12 cellular contexts compared by ENCODE assay signal in genomic region chr7:96388166-96388565, GRCh38.
DNase-seq lines count a peak whose midpoint lies in the region; ATAC-seq, FAIRE-seq and TF ChIP-seq lines count a peak whose summit lies in the region.
"Had no signal": no experiment of that assay in that cellular context is flagged by ENCODE, and none has a peak within 500 bp of the region (broad histone marks: within the 10 kb centered on the region; RNA-seq: fewer than 3 reads in every experiment).

No MANE protein-coding gene starts in this region.

- TF ChIP-seq POLR2A in gastrocnemius medialis (IDR thresholded peaks at IDR 0.05) (no peak), thyroid gland (IDR thresholded peaks at IDR 0.05) (no peak)

- ATAC-seq in gastrocnemius medialis (no peak), left lobe of liver (no peak), T-helper 17 cell (no peak), GM21423 (IDR thresholded peaks at IDR 0.05; ENCODE audit: unreplicated experiment) (no peak)
- ATAC-seq: naive thymus-derived CD8-positive, alpha-beta T cell had no signal

- H3K4me1 Mint-ChIP-seq in T-helper 17 cell, result peaks cover 5% of the 10 kb centered on the region
- H3K4me1 Mint-ChIP-seq: naive thymus-derived CD8-positive, alpha-beta T cell had no signal

- peak; percentile 11 for DNase-seq in GM03348 (ENCODE audit: low spot score)
- peak; percentile 91 for DNase-seq in RCC 7860 (ENCODE audit: low spot score)
- DNase-seq in fibroblast of gingiva (ENCODE audit: low read depth), result peak; percentile 54
- DNase-seq in gastrocnemius medialis, result no peak
- no peak for DNase-seq in left lobe of liver (ENCODE audit: low spot score)
- DNase-seq in T-helper 17 cell, result no peak
- DNase-seq in thyroid gland, result no peak
- DNase-seq: activated T-cell treated with anti-CD3 and anti-CD28 coated beads, Interleukin-2, amount 50 U/mL, for 48 hours; naive thymus-derived CD8-positive, alpha-beta T cell; testis had no signal

- intact Hi-C loops in gastrocnemius medialis (cut with DNase I; ENCODE audit: low total_unique reads) (no loop called here), thyroid gland (cut with DNase I) (no loop called here)

- H3K4me1 ChIP-seq in gastrocnemius medialis (no peaks in the 10 kb centered on the region), thyroid gland (peaks cover 0 to 6% of the 10 kb centered on the region in 2 donors)

- TF ChIP-seq CTCF in gastrocnemius medialis (IDR thresholded peaks at IDR 0.05 in 4 of 5, conservative IDR thresholded peaks at IDR 0.05 in 1 of 5), result no peak
- no peak for TF ChIP-seq CTCF in thyroid gland (IDR thresholded peaks at IDR 0.05)

- H3K36me3 Mint-ChIP-seq in T-helper 17 cell (ENCODE audit: low read depth), result no peaks in the 10 kb centered on the region
- H3K36me3 Mint-ChIP-seq: naive thymus-derived CD8-positive, alpha-beta T cell had no signal

- H3K4me3 Mint-ChIP-seq in T-helper 17 cell, result no peak overlapping the region
- H3K4me3 Mint-ChIP-seq: naive thymus-derived CD8-positive, alpha-beta T cell had no signal

- H3K9me3 ChIP-seq in gastrocnemius medialis, result no peaks in the 10 kb centered on the region
- H3K9me3 ChIP-seq in T-helper 17 cell (ENCODE audit: control insufficient read depth, low read length, poor library complexity, severe bottlenecking), result no peaks in the 10 kb centered on the region
- no peaks in the 10 kb centered on the region for H3K9me3 ChIP-seq in thyroid gland
- H3K9me3 ChIP-seq: testis had no signal

- no peak overlapping the region for H3K4me3 ChIP-seq in gastrocnemius medialis
- no peak overlapping the region for H3K4me3 ChIP-seq in thyroid gland (replicated peaks in 1 of 3)
- H3K4me3 ChIP-seq: cardiac muscle cell, testis had no signal

- no peak overlapping the region for H3K27ac Mint-ChIP-seq in T-helper 17 cell
- H3K27ac Mint-ChIP-seq: naive thymus-derived CD8-positive, alpha-beta T cell had no signal

- FAIRE-seq in RCC 7860 (lab: Jason Lieb, UNC), result no peak

- no peaks in the 10 kb centered on the region for H3K36me3 ChIP-seq in gastrocnemius medialis
- H3K36me3 ChIP-seq in thyroid gland, result no peaks in the 10 kb centered on the region
- H3K36me3 ChIP-seq: cardiac muscle cell had no signal

- 38 to 46% methylated on average over 2 of the region's 2 CpGs for WGBS in thyroid gland, 2 donors

- H3K27me3 ChIP-seq in gastrocnemius medialis, result no peaks in the 10 kb centered on the region
- no peaks in the 10 kb centered on the region for H3K27me3 ChIP-seq in thyroid gland
- H3K27me3 ChIP-seq: cardiac muscle cell, testis had no signal

- H3K27me3 Mint-ChIP-seq in T-helper 17 cell, result peaks cover 8% of the 10 kb centered on the region

- peak overlapping the region; percentile 44 to 68 (median 52) for H3K27ac ChIP-seq in gastrocnemius medialis
- H3K27ac ChIP-seq in thyroid gland, result no peak overlapping the region
- H3K27ac ChIP-seq: cardiac muscle cell, testis had no signal

- in situ Hi-C loops in gastrocnemius medialis (cut with MboI; ENCODE audit: low sequenced_read_pairs in 4 of 4), result no loop called here

Comparison
In these comparisons a context has a peak if more than half of its experiments do, and no peak if none do; other contexts are left out.
1. DNase-seq: peak in GM03348 (single experiment), RCC 7860 (single experiment) and fibroblast of gingiva (single experiment); none in gastrocnemius medialis (0 of 2), left lobe of liver (single experiment), T-helper 17 cell (0 of 3) and thyroid gland (0 of 2).
2. H3K27ac ChIP-seq: peak in gastrocnemius medialis (4 of 4); none in thyroid gland (0 of 3).